In the genomic region with DNA sequence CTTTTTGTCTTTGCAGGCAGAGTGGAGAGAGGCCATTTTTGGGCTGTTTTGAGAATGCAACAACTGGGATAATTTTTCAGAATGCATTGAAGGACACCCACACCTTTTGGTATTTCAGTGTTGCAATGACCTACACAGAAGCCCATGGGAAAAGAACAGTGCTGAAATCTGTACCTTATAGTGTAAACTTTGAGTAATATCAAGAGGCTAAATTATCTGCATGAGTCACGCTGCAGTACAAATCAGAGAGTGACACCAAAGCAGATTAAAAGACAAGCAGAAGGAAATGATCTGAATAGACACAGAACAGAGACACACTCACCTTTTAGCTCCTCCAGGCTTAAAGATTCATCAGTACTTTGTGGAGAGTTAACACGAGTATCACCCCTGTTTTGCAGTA, we compare ENCODE assay signal across 26 cellular contexts.
DNase-seq lines count a peak whose midpoint lies in the region; ATAC-seq and TF ChIP-seq lines count a peak whose summit lies in the region.
"Had no signal": no experiment of that assay in that cellular context is flagged by ENCODE, and none has a peak within 500 bp of the region (broad histone marks: within the 10 kb centered on the region; RNA-seq: fewer than 3 reads in every experiment).

No MANE protein-coding gene starts in this region.

- H3K9me3 ChIP-seq in lower lobe of right lung = no peaks in the 10 kb centered on the region
- no peaks in the 10 kb centered on the region for H3K9me3 ChIP-seq in prostate gland
- no peaks in the 10 kb centered on the region for H3K9me3 ChIP-seq in neural progenitor cell (ENCODE audit: low read depth)
- H3K9me3 ChIP-seq: sigmoid colon, uterus had no signal

- TF ChIP-seq POLR2A in prostate gland (IDR thresholded peaks at IDR 0.05) = no peak

- H2AFZ ChIP-seq in neural progenitor cell (replicated peaks) = no peak overlapping the region
- H2AFZ ChIP-seq: parathyroid adenoma had no signal

- H3K79me2 ChIP-seq in neural progenitor cell (ENCODE audit: low read depth) = no peaks in the 10 kb centered on the region
- H3K79me2 ChIP-seq: parathyroid adenoma had no signal

- peaks cover 5% of the 10 kb centered on the region for H3K4me1 Mint-ChIP-seq in neural progenitor cell
- H3K4me1 Mint-ChIP-seq: WTC11 had no signal

- H4K20me1 ChIP-seq in neural progenitor cell (ENCODE audit: low read depth) = no peaks in the 10 kb centered on the region
- H4K20me1 ChIP-seq: BLaER1 had no signal

- H3K27me3 ChIP-seq in brain microvascular endothelial cell (replicated peaks) = no peaks in the 10 kb centered on the region
- no peaks in the 10 kb centered on the region for H3K27me3 ChIP-seq in lower lobe of right lung (ENCODE audit: low read depth)
- no peaks in the 10 kb centered on the region for H3K27me3 ChIP-seq in prostate gland (replicated peaks; ENCODE audit: insufficient read depth)
- H3K27me3 ChIP-seq in neural progenitor cell = peaks cover 4% of the 10 kb centered on the region
- H3K27me3 ChIP-seq: BLaER1, sigmoid colon, uterus had no signal

- no peak overlapping the region for H3K4me2 ChIP-seq in neural progenitor cell
- H3K4me2 ChIP-seq: BLaER1 had no signal

- no peak overlapping the region for H3K9ac ChIP-seq in neural progenitor cell
- H3K9ac ChIP-seq: BLaER1, parathyroid adenoma had no signal

- H3K4me1 ChIP-seq in lower lobe of right lung (no peaks in the 10 kb centered on the region), prostate gland (replicated peaks) (no peaks in the 10 kb centered on the region), neural progenitor cell (peaks cover 6% of the 10 kb centered on the region)
- H3K4me1 ChIP-seq: BLaER1, heart right ventricle, parathyroid adenoma, uterus had no signal

- no peaks in the 10 kb centered on the region for H3F3A ChIP-seq in neural progenitor cell (ENCODE audit: low read depth)

- no peak overlapping the region for H3K4me3 ChIP-seq in brain microvascular endothelial cell (ENCODE audit: low read depth, low read length)
- no peak overlapping the region for H3K4me3 ChIP-seq in lower lobe of right lung
- H3K4me3 ChIP-seq in prostate gland = no peak overlapping the region
- no peak overlapping the region for H3K4me3 ChIP-seq in neural progenitor cell
- H3K4me3 ChIP-seq: BLaER1, heart right ventricle, sigmoid colon, uterus had no signal

- no peak overlapping the region for H3K27ac Mint-ChIP-seq in neural progenitor cell
- H3K27ac Mint-ChIP-seq: dendritic cell treated with granulocyte-macrophage colony-stimulating factor and Interleukin-4, amounts not matched to agents 40 ng/mL and 50 ng/mL, for 4 days; HFFc6; natural killer cell treated with Interleukin-12 subunit alpha and Interleukin-12 subunit beta and Interleukin-15 and Interleukin-18, amount 100 ng/mL, for 72 hours; WTC11 had no signal

- in situ Hi-C loops in brain microvascular endothelial cell (cut with HindIII; ENCODE audit: low pct_ligation_motif_present, low sequenced_read_pairs) = no loop called here

- WGBS in prostate gland = 87% methylated on average over 2 of the region's 2 CpGs

- H3K4me3 Mint-ChIP-seq in neural progenitor cell = no peak overlapping the region
- H3K4me3 Mint-ChIP-seq: dendritic cell treated with granulocyte-macrophage colony-stimulating factor and Interleukin-4, amounts not matched to agents 40 ng/mL and 50 ng/mL, for 4 days; HFFc6; natural killer cell treated with Interleukin-12 subunit alpha and Interleukin-12 subunit beta and Interleukin-15 and Interleukin-18, amount 100 ng/mL, for 72 hours; WTC11 had no signal

- H3K27ac ChIP-seq in brain microvascular endothelial cell = no peak overlapping the region
- no peak overlapping the region for H3K27ac ChIP-seq in lower lobe of right lung
- H3K27ac ChIP-seq in prostate gland = no peak overlapping the region
- no peak overlapping the region for H3K27ac ChIP-seq in neural progenitor cell
- H3K27ac ChIP-seq: BLaER1, heart right ventricle, parathyroid adenoma, sigmoid colon, uterus had no signal

- H3K36me3 ChIP-seq in brain microvascular endothelial cell (replicated peaks) (no peaks in the 10 kb centered on the region), lower lobe of right lung (no peaks in the 10 kb centered on the region), prostate gland (no peaks in the 10 kb centered on the region), neural progenitor cell (no peaks in the 10 kb centered on the region)
- H3K36me3 ChIP-seq: BLaER1, heart right ventricle, sigmoid colon, uterus had no signal

- no peak for TF ChIP-seq CTCF in brain microvascular endothelial cell (IDR thresholded peaks at IDR 0.05; ENCODE audit: low read depth, low read length, missing control alignments)
- no peak for TF ChIP-seq CTCF in lower lobe of right lung (IDR thresholded peaks at IDR 0.05)
- no peak for TF ChIP-seq CTCF in prostate gland (IDR thresholded peaks at IDR 0.05)
- no peak for TF ChIP-seq CTCF in neural progenitor cell (IDR thresholded peaks at IDR 0.05)

- intact Hi-C loops in lower lobe of right lung (cut with DNase I) = no loop called here
- intact Hi-C loops in prostate gland (cut with DNase I) = no loop called here

- DNase-seq in DMS53 (lab: John Stamatoyannopoulos, UW) = peak; percentile 54
- peak; percentile 37 for DNase-seq in HT1080 (ENCODE audit: low read depth)
- peak; percentile 15 for DNase-seq in brain microvascular endothelial cell
- DNase-seq in lower lobe of right lung = no peak
- no peak for DNase-seq in prostate gland (ENCODE audit: low spot score)
- DNase-seq in T-helper 1 cell = no peak
- no peak for DNase-seq in neural progenitor cell (ENCODE audit: low spot score)
- DNase-seq in NAMALWA (ENCODE audit: low spot score) = no peak
- DNase-seq: activated CD4-positive, alpha-beta T cell treated with anti-CD3 and anti-CD28 coated beads, Interleukin-2, amount 50 U/mL, for 4 hours; activated gamma-delta T cell treated with Interleukin-2 at 50 U/mL for 16 hours; COR-L47; heart right ventricle; HFFc6; midbrain; NCI-H1092 treated with DMSO at 0.1 percent for 48 hours; NCI-H526; RPMI8226; sigmoid colon; uterus had no signal

- H3K27me3 Mint-ChIP-seq in neural progenitor cell (ENCODE audit: insufficient read depth, low read depth) = peaks cover under 1% of the 10 kb centered on the region
- H3K27me3 Mint-ChIP-seq: natural killer cell treated with Interleukin-12 subunit alpha and Interleukin-12 subunit beta and Interleukin-15 and Interleukin-18, amount 100 ng/mL, for 72 hours had no signal

- no peaks in the 10 kb centered on the region for H3K36me3 Mint-ChIP-seq in neural progenitor cell
- H3K36me3 Mint-ChIP-seq: natural killer cell treated with Interleukin-12 subunit alpha and Interleukin-12 subunit beta and Interleukin-15 and Interleukin-18, amount 100 ng/mL, for 72 hours had no signal

- H3K9me3 Mint-ChIP-seq in neural progenitor cell = peaks cover 4% of the 10 kb centered on the region
- H3K9me3 Mint-ChIP-seq: dendritic cell treated with granulocyte-macrophage colony-stimulating factor and Interleukin-4, amounts not matched to agents 40 ng/mL and 50 ng/mL, for 4 days; HFFc6 had no signal

- ATAC-seq in lower lobe of right lung = peak; percentile 31 to 75
- ATAC-seq: heart right ventricle; left lobe of liver; natural killer cell treated with Interleukin-12 subunit alpha and Interleukin-12 subunit beta and Interleukin-15 and Interleukin-18, amount 100 ng/mL, for 72 hours; SK-N-SH treated with all-trans-retinoic acid at 6 μM for 48 hours; WTC11 had no signal

Comparison
In these comparisons a context has a peak if more than half of its experiments do, and no peak if none do; other contexts are left out.
1. DNase-seq: peak in DMS53 (single experiment), HT1080 (single experiment) and brain microvascular endothelial cell (single experiment); none in lower lobe of right lung (single experiment), prostate gland (single experiment), T-helper 1 cell (0 of 5), neural progenitor cell (single experiment) and NAMALWA (single experiment).